ENCODE assay signal across 14 cellular contexts in the genomic region with DNA sequence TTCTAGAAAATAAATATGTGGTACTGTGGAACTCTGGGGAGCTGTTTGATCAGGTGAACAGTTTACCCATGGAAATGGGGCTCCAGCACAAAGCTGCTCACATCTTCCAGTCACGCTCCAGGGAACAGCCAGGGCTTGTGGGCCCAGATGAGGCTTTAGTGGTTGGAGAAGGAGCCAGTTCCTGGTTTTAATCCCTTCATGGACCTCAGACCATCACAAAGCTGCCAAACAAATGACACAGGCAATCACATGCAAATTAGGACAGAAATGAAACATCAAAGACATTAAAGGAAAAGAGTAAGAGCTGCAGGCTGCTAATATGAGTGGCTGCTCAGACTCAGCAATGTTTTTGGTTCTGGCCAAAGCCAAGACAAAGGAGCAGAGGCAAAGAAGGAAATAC. TPM values are rescaled to one million over a fixed set of nuclear protein-coding genes. Genes with fewer than 3 reads are reported as not detected.
DNase-seq lines count a peak whose midpoint lies in the region; ATAC-seq and TF ChIP-seq lines count a peak whose summit lies in the region.
"Had no signal": no experiment of that assay in that cellular context is flagged by ENCODE, and none has a peak within 500 bp of the region (broad histone marks: within the 10 kb centered on the region; RNA-seq: fewer than 3 reads in every experiment).

No MANE protein-coding gene starts in this region.

- no peaks in the 10 kb centered on the region for H3K36me3 Mint-ChIP-seq in IgD-negative memory B cell
- H3K36me3 Mint-ChIP-seq in activated naive CD8-positive, alpha-beta T cell treated with anti-CD3 and anti-CD28 coated beads, Interleukin-2, amount 50 U/mL, for 24 hours (ENCODE audit: low read depth) = peaks cover 15% of the 10 kb centered on the region
- H3K36me3 Mint-ChIP-seq in natural killer cell treated with Interleukin-12 subunit alpha and Interleukin-12 subunit beta and Interleukin-15 and Interleukin-18, amount 100 ng/mL, for 72 hours = no peaks in the 10 kb centered on the region

- H3K9me3 ChIP-seq in lower lobe of right lung = no peaks in the 10 kb centered on the region
- H3K9me3 ChIP-seq: body of pancreas, transverse colon had no signal

- H3K4me1 Mint-ChIP-seq in IgD-negative memory B cell = peaks cover 14 to 35% (median 26%) of the 10 kb centered on the region in 3 donors
- H3K4me1 Mint-ChIP-seq in activated naive CD8-positive, alpha-beta T cell treated with anti-CD3 and anti-CD28 coated beads, Interleukin-2, amount 50 U/mL, for 24 hours = peaks cover 80% of the 10 kb centered on the region
- H3K4me1 Mint-ChIP-seq in natural killer cell treated with Interleukin-12 subunit alpha and Interleukin-12 subunit beta and Interleukin-15 and Interleukin-18, amount 100 ng/mL, for 72 hours (ENCODE audit: low read depth in 2 of 2) = peaks cover 41 to 52% of the 10 kb centered on the region in 2 donors

- H3K4me3 Mint-ChIP-seq in IgD-negative memory B cell = peak overlapping the region in 2 of 4 donors; percentile 63
- H3K4me3 Mint-ChIP-seq in activated naive CD8-positive, alpha-beta T cell treated with anti-CD3 and anti-CD28 coated beads, Interleukin-2, amount 50 U/mL, for 24 hours = peak overlapping the region; percentile 68
- peak overlapping the region; percentile 51 for H3K4me3 Mint-ChIP-seq in natural killer cell treated with Interleukin-12 subunit alpha and Interleukin-12 subunit beta and Interleukin-15 and Interleukin-18, amount 100 ng/mL, for 72 hours

- no peaks in the 10 kb centered on the region for H3K27me3 ChIP-seq in lower lobe of right lung (ENCODE audit: low read depth)
- H3K27me3 ChIP-seq: body of pancreas, transverse colon had no signal

- no peaks in the 10 kb centered on the region for H3K9me3 Mint-ChIP-seq in IgD-negative memory B cell
- no peaks in the 10 kb centered on the region for H3K9me3 Mint-ChIP-seq in activated naive CD8-positive, alpha-beta T cell treated with anti-CD3 and anti-CD28 coated beads, Interleukin-2, amount 50 U/mL, for 24 hours
- no peaks in the 10 kb centered on the region for H3K9me3 Mint-ChIP-seq in natural killer cell treated with Interleukin-12 subunit alpha and Interleukin-12 subunit beta and Interleukin-15 and Interleukin-18, amount 100 ng/mL, for 72 hours

- ATAC-seq in activated naive CD8-positive, alpha-beta T cell treated with anti-CD3 and anti-CD28 coated beads, Interleukin-2, amount 50 U/mL, for 24 hours = no peak
- no peak for ATAC-seq in natural killer cell treated with Interleukin-12 subunit alpha and Interleukin-12 subunit beta and Interleukin-15 and Interleukin-18, amount 100 ng/mL, for 72 hours
- ATAC-seq in lower lobe of right lung = no peak
- no peak for ATAC-seq in GM18519 (IDR thresholded peaks at IDR 0.05; ENCODE audit: low FRiP score, unreplicated experiment)
- ATAC-seq: body of pancreas, Panc1 had no signal

- H3K27me3 Mint-ChIP-seq in IgD-negative memory B cell = no peaks in the 10 kb centered on the region
- H3K27me3 Mint-ChIP-seq in activated naive CD8-positive, alpha-beta T cell treated with anti-CD3 and anti-CD28 coated beads, Interleukin-2, amount 50 U/mL, for 24 hours = no peaks in the 10 kb centered on the region
- no peaks in the 10 kb centered on the region for H3K27me3 Mint-ChIP-seq in natural killer cell treated with Interleukin-12 subunit alpha and Interleukin-12 subunit beta and Interleukin-15 and Interleukin-18, amount 100 ng/mL, for 72 hours

- no peak for TF ChIP-seq CTCF in lower lobe of right lung (IDR thresholded peaks at IDR 0.05)

- intact Hi-C loops in lower lobe of right lung (cut with DNase I) = no loop called here

- H3K27ac ChIP-seq in lower lobe of right lung = no peak overlapping the region
- H3K27ac ChIP-seq: GM23248 had no signal

- H3K27ac Mint-ChIP-seq in IgD-negative memory B cell = peak overlapping the region in 2 of 3 donors; percentile 23 to 89
- peak overlapping the region; percentile 72 for H3K27ac Mint-ChIP-seq in activated naive CD8-positive, alpha-beta T cell treated with anti-CD3 and anti-CD28 coated beads, Interleukin-2, amount 50 U/mL, for 24 hours
- peak overlapping the region; percentile 21 to 41 for H3K27ac Mint-ChIP-seq in natural killer cell treated with Interleukin-12 subunit alpha and Interleukin-12 subunit beta and Interleukin-15 and Interleukin-18, amount 100 ng/mL, for 72 hours

- peaks cover 20% of the 10 kb centered on the region for H3K4me1 ChIP-seq in lower lobe of right lung

- H3K36me3 ChIP-seq in lower lobe of right lung = peaks cover 2% of the 10 kb centered on the region
- H3K36me3 ChIP-seq: transverse colon had no signal

- no peak overlapping the region for H3K4me3 ChIP-seq in lower lobe of right lung
- H3K4me3 ChIP-seq: body of pancreas, GM23248, transverse colon had no signal

- DNase-seq in DMS53 (lab: John Stamatoyannopoulos, UW) (peak; percentile 30), DMS53 treated with DMSO at 0.1 percent for 48 hours (lab: John Stamatoyannopoulos, UW; ENCODE audit: unreplicated experiment) (no peak), lower lobe of right lung (no peak), NOMO-1 (lab: John Stamatoyannopoulos, UW; ENCODE audit: unreplicated experiment in 2 of 2) (no peak)
- DNase-seq in activated naive CD8-positive, alpha-beta T cell treated with anti-CD3 and anti-CD28 coated beads, Interleukin-2, amount 50 U/mL, for 24 hours = no peak
- DNase-seq in natural killer cell treated with Interleukin-12 subunit alpha and Interleukin-12 subunit beta and Interleukin-15 and Interleukin-18, amount 100 ng/mL, for 72 hours (ENCODE audit: low spot score) = peak; percentile 13
- DNase-seq: body of pancreas, DMS 273 treated with DMSO at 0.1 percent for 48 hours, GM23248, islet precursor cell, transverse colon had no signal

RNA-seq across cellular contexts. Expression of a gene that starts 2.2 kb away (rescaled TPM):
- polyA plus RNA-seq in IgD-negative memory B cell = 51.8 TPM
- 10 to 100 TPM; 32.6 to 64.3 TPM for total RNA-seq in natural killer cell treated with Interleukin-12 subunit alpha and Interleukin-12 subunit beta and Interleukin-15 and Interleukin-18, amount 100 ng/mL, for 72 hours
- total RNA-seq in lower lobe of right lung = 17.9 TPM

RNA-seq across cellular contexts. Expression of a gene that starts 33.4 kb away (rescaled TPM):
- 4.3 TPM for polyA plus RNA-seq in IgD-negative memory B cell
- 10 to 100 TPM; 18.8 to 19.1 TPM for total RNA-seq in natural killer cell treated with Interleukin-12 subunit alpha and Interleukin-12 subunit beta and Interleukin-15 and Interleukin-18, amount 100 ng/mL, for 72 hours
- 20.7 TPM for total RNA-seq in lower lobe of right lung

Comparison
In these comparisons a context has a peak if more than half of its experiments do, and no peak if none do; other contexts are left out.
1. DNase-seq: peak in DMS53 (single experiment) and natural killer cell treated with Interleukin-12 subunit alpha and Interleukin-12 subunit beta and Interleukin-15 and Interleukin-18, amount 100 ng/mL, for 72 hours (single experiment); none in DMS53 treated with DMSO at 0.1 percent for 48 hours (single experiment), activated naive CD8-positive, alpha-beta T cell treated with anti-CD3 and anti-CD28 coated beads, Interleukin-2, amount 50 U/mL, for 24 hours (single experiment), lower lobe of right lung (single experiment) and NOMO-1 (0 of 2).
2. Peak in every context shown above with its lines, with median percentiles within 50 percentile points of each other: H3K27ac Mint-ChIP-seq.